ENCODE assay signal across 34 cellular contexts in the genomic region with DNA sequence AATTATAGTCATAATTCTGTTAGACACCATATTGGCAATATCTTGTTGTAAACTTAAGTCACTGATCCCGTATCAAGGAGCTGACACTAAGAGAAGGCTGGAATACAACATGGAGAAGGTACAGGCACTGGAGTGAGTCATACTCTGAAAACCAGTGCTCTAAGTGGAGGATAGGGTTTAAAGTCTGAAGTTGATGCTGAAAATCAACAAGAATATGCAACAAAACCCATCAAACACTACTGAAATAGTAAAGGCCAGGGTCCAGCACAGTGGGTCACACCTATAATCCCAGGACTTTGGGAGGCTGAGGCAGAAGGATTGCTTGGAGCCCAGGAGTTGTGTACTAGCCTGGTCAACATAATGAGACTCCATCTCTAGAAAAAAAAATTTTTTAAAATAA.
"Had no signal": no experiment of that assay in that cellular context is flagged by ENCODE, and none has a peak within 500 bp of the region (broad histone marks: within the 10 kb centered on the region; RNA-seq: fewer than 3 reads in every experiment).

No MANE protein-coding gene starts in this region.

- H3K9me3 ChIP-seq: adrenal gland, ascending aorta, breast epithelium, esophagus muscularis mucosa, gastrocnemius medialis had no signal

- DNase-seq: activated CD4-positive, alpha-beta memory T cell treated with anti-CD3 and anti-CD28 coated beads for 36 hours; activated CD4-positive, alpha-beta T cell treated with anti-CD3 and anti-CD28 coated beads for 36 hours; activated CD4-positive, alpha-beta T cell treated with anti-CD3 and anti-CD28 coated beads, Interleukin-2, amount 10 ng/mL, durations not matched to agents 24 days and 14 days; activated CD4-positive, CD25-positive, alpha-beta regulatory T cell; activated CD4-positive, CD25-positive, alpha-beta regulatory T cell treated with anti-CD3 and anti-CD28 coated beads, Interleukin-2, amount 50 U/mL, for 72 hours; activated CD8-positive, alpha-beta memory T cell treated with anti-CD3 and anti-CD28 coated beads, Interleukin-2, amount 10 ng/mL, durations not matched to agents 7 days and 5 days; activated CD8-positive, alpha-beta memory T cell treated with anti-CD3 and anti-CD28 coated beads, Interleukin-2, amount 50 U/mL, for 4 hours; activated CD8-positive, alpha-beta T cell treated with anti-CD3 and anti-CD28 coated beads, Interleukin-2, amount 10 ng/mL, durations not matched to agents 7 days and 5 days; activated effector memory CD4-positive, alpha-beta T cell treated with anti-CD3 and anti-CD28 coated beads, Interleukin-2, amount 50 U/mL, for 16 hours; activated naive CD4-positive, alpha-beta T cell treated with anti-CD3 and anti-CD28 coated beads for 36 hours; activated naive CD8-positive, alpha-beta T cell treated with anti-CD3 and anti-CD28 coated beads for 36 hours; activated naive CD8-positive, alpha-beta T cell treated with anti-CD3 and anti-CD28 coated beads, Interleukin-2, amount 50 U/mL, for 24 hours; activated T-cell treated with anti-CD3 and anti-CD28 coated beads, Interleukin-2, amount 50 U/mL, for 1 hour; activated T-cell treated with anti-CD3 and anti-CD28 coated beads, Interleukin-2, amount 50 U/mL, for 48 hours; adrenal gland; dorsolateral prefrontal cortex; effector memory CD4-positive, alpha-beta T cell; endodermal cell; erythroblast; foreskin keratinocyte; gastrocnemius medialis; T-helper 1 cell; T-helper 17 cell had no signal

- H3K27ac Mint-ChIP-seq: activated CD4-positive, alpha-beta memory T cell treated with anti-CD3 and anti-CD28 coated beads for 36 hours; activated CD4-positive, alpha-beta T cell treated with anti-CD3 and anti-CD28 coated beads for 36 hours; activated CD4-positive, alpha-beta T cell treated with anti-CD3 and anti-CD28 coated beads, Interleukin-2, amount 10 ng/mL, durations not matched to agents 24 days and 14 days; activated CD8-positive, alpha-beta memory T cell treated with anti-CD3 and anti-CD28 coated beads, Interleukin-2, amount 10 ng/mL, durations not matched to agents 7 days and 5 days; activated CD8-positive, alpha-beta T cell treated with anti-CD3 and anti-CD28 coated beads, Interleukin-2, amount 10 ng/mL, durations not matched to agents 7 days and 5 days; activated naive CD4-positive, alpha-beta T cell treated with anti-CD3 and anti-CD28 coated beads for 36 hours; activated naive CD4-positive, alpha-beta T cell treated with anti-CD3 and anti-CD28 coated beads, Interleukin-2, amount 50 U/mL, for 24 hours; activated naive CD8-positive, alpha-beta T cell treated with anti-CD3 and anti-CD28 coated beads for 36 hours; activated naive CD8-positive, alpha-beta T cell treated with anti-CD3 and anti-CD28 coated beads, Interleukin-2, amount 50 U/mL, for 24 hours; activated T-helper 1 cell treated with anti-CD3 and anti-CD28 coated beads, Interleukin-12 subunit alpha, Interleukin-12 subunit beta, Interleukin-2, Interleukin-4 antibody, amounts not matched to agents 30 ng/mL and 10 ng/mL and 1 ng/mL, durations not matched to agents 14 hours and 24 hours and 36 hours; activated T-helper 2 cell treated with anti-CD3 and anti-CD28 coated beads, Interferon-gamma antibody, Interleukin-2, Interleukin-4, amounts not matched to agents 10 μg/mL and 5 μg/mL and 100 μg/mL, durations not matched to agents 14 hours and 24 hours and 36 hours; brain; dendritic cell treated with granulocyte-macrophage colony-stimulating factor and Interleukin-4, amounts not matched to agents 40 ng/mL and 50 ng/mL, for 4 days; endodermal cell; T-helper 17 cell had no signal

- H3K9me3 Mint-ChIP-seq: activated CD4-positive, alpha-beta memory T cell treated with anti-CD3 and anti-CD28 coated beads for 36 hours; activated CD4-positive, alpha-beta T cell treated with anti-CD3 and anti-CD28 coated beads, Interleukin-2, amount 10 ng/mL, durations not matched to agents 24 days and 14 days; activated naive CD4-positive, alpha-beta T cell treated with anti-CD3 and anti-CD28 coated beads for 36 hours; activated naive CD4-positive, alpha-beta T cell treated with anti-CD3 and anti-CD28 coated beads, Interleukin-2, amount 50 U/mL, for 24 hours; activated naive CD8-positive, alpha-beta T cell treated with anti-CD3 and anti-CD28 coated beads for 36 hours; activated naive CD8-positive, alpha-beta T cell treated with anti-CD3 and anti-CD28 coated beads, Interleukin-2, amount 50 U/mL, for 24 hours; activated T-helper 1 cell treated with anti-CD3 and anti-CD28 coated beads, Interleukin-12 subunit alpha, Interleukin-12 subunit beta, Interleukin-2, Interleukin-4 antibody, amounts not matched to agents 30 ng/mL and 10 ng/mL and 1 ng/mL, durations not matched to agents 14 hours and 24 hours and 36 hours; activated T-helper 2 cell treated with anti-CD3 and anti-CD28 coated beads, Interferon-gamma antibody, Interleukin-2, Interleukin-4, amounts not matched to agents 10 μg/mL and 5 μg/mL and 100 μg/mL, durations not matched to agents 14 hours and 24 hours and 36 hours; central memory CD8-positive, alpha-beta T cell; dendritic cell treated with granulocyte-macrophage colony-stimulating factor and Interleukin-4, amounts not matched to agents 40 ng/mL and 50 ng/mL, for 4 days; endodermal cell had no signal

- H3K4me3 Mint-ChIP-seq: activated CD4-positive, alpha-beta memory T cell treated with anti-CD3 and anti-CD28 coated beads for 36 hours; activated CD4-positive, alpha-beta T cell treated with anti-CD3 and anti-CD28 coated beads for 36 hours; activated CD4-positive, alpha-beta T cell treated with anti-CD3 and anti-CD28 coated beads, Interleukin-2, amount 10 ng/mL, durations not matched to agents 24 days and 14 days; activated CD8-positive, alpha-beta memory T cell treated with anti-CD3 and anti-CD28 coated beads, Interleukin-2, amount 10 ng/mL, durations not matched to agents 7 days and 5 days; activated CD8-positive, alpha-beta T cell treated with anti-CD3 and anti-CD28 coated beads, Interleukin-2, amount 10 ng/mL, durations not matched to agents 7 days and 5 days; activated naive CD4-positive, alpha-beta T cell treated with anti-CD3 and anti-CD28 coated beads for 36 hours; activated naive CD4-positive, alpha-beta T cell treated with anti-CD3 and anti-CD28 coated beads, Interleukin-2, amount 50 U/mL, for 24 hours; activated naive CD8-positive, alpha-beta T cell treated with anti-CD3 and anti-CD28 coated beads for 36 hours; activated naive CD8-positive, alpha-beta T cell treated with anti-CD3 and anti-CD28 coated beads, Interleukin-2, amount 50 U/mL, for 24 hours; activated T-helper 1 cell treated with anti-CD3 and anti-CD28 coated beads, Interleukin-12 subunit alpha, Interleukin-12 subunit beta, Interleukin-2, Interleukin-4 antibody, amounts not matched to agents 30 ng/mL and 10 ng/mL and 1 ng/mL, durations not matched to agents 14 hours and 24 hours and 36 hours; brain; central memory CD8-positive, alpha-beta T cell; dendritic cell treated with granulocyte-macrophage colony-stimulating factor and Interleukin-4, amounts not matched to agents 40 ng/mL and 50 ng/mL, for 4 days; endodermal cell; T-helper 17 cell had no signal

- ATAC-seq: activated CD4-positive, alpha-beta T cell treated with anti-CD3 and anti-CD28 coated beads for 36 hours; activated CD8-positive, alpha-beta memory T cell treated with anti-CD3 and anti-CD28 coated beads, Interleukin-2, amount 10 ng/mL, durations not matched to agents 7 days and 5 days; activated CD8-positive, alpha-beta T cell treated with anti-CD3 and anti-CD28 coated beads, Interleukin-2, amount 10 ng/mL, durations not matched to agents 7 days and 5 days; activated naive CD8-positive, alpha-beta T cell treated with anti-CD3 and anti-CD28 coated beads, Interleukin-2, amount 50 U/mL, for 24 hours; foreskin keratinocyte; gastrocnemius medialis; T-helper 17 cell had no signal

- H3K4me3 ChIP-seq: adrenal gland, ascending aorta, breast epithelium, cardiac muscle cell, coronary artery, dorsolateral prefrontal cortex, esophagus muscularis mucosa, gastrocnemius medialis had no signal

- H3K36me3 Mint-ChIP-seq: activated naive CD8-positive, alpha-beta T cell treated with anti-CD3 and anti-CD28 coated beads for 36 hours had no signal

- H3K27ac ChIP-seq: adrenal gland, ascending aorta, breast epithelium, cardiac muscle cell, coronary artery, dorsolateral prefrontal cortex, esophagus muscularis mucosa, foreskin keratinocyte, gastrocnemius medialis had no signal

- H3K36me3 ChIP-seq: adrenal gland, ascending aorta, breast epithelium, cardiac muscle cell, esophagus muscularis mucosa, gastrocnemius medialis had no signal

- H3K4me1 Mint-ChIP-seq: activated CD4-positive, alpha-beta T cell treated with anti-CD3 and anti-CD28 coated beads for 36 hours; activated CD4-positive, alpha-beta T cell treated with anti-CD3 and anti-CD28 coated beads, Interleukin-2, amount 10 ng/mL, durations not matched to agents 24 days and 14 days; activated CD8-positive, alpha-beta memory T cell treated with anti-CD3 and anti-CD28 coated beads, Interleukin-2, amount 10 ng/mL, durations not matched to agents 7 days and 5 days; activated naive CD4-positive, alpha-beta T cell treated with anti-CD3 and anti-CD28 coated beads, Interleukin-2, amount 50 U/mL, for 24 hours; activated naive CD8-positive, alpha-beta T cell treated with anti-CD3 and anti-CD28 coated beads for 36 hours; activated naive CD8-positive, alpha-beta T cell treated with anti-CD3 and anti-CD28 coated beads, Interleukin-2, amount 50 U/mL, for 24 hours; brain; central memory CD8-positive, alpha-beta T cell; T-helper 17 cell had no signal

- H3K4me1 ChIP-seq: adrenal gland, ascending aorta, breast epithelium, esophagus muscularis mucosa, foreskin keratinocyte, gastrocnemius medialis had no signal

- H3K27me3 Mint-ChIP-seq: activated CD4-positive, alpha-beta memory T cell treated with anti-CD3 and anti-CD28 coated beads for 36 hours; activated CD4-positive, alpha-beta T cell treated with anti-CD3 and anti-CD28 coated beads for 36 hours; activated CD4-positive, alpha-beta T cell treated with anti-CD3 and anti-CD28 coated beads, Interleukin-2, amount 10 ng/mL, durations not matched to agents 24 days and 14 days; activated CD8-positive, alpha-beta memory T cell treated with anti-CD3 and anti-CD28 coated beads, Interleukin-2, amount 10 ng/mL, durations not matched to agents 7 days and 5 days; activated naive CD4-positive, alpha-beta T cell treated with anti-CD3 and anti-CD28 coated beads, Interleukin-2, amount 50 U/mL, for 24 hours; activated naive CD8-positive, alpha-beta T cell treated with anti-CD3 and anti-CD28 coated beads for 36 hours; activated naive CD8-positive, alpha-beta T cell treated with anti-CD3 and anti-CD28 coated beads, Interleukin-2, amount 50 U/mL, for 24 hours; brain; central memory CD8-positive, alpha-beta T cell; dendritic cell treated with granulocyte-macrophage colony-stimulating factor and Interleukin-4, amounts not matched to agents 40 ng/mL and 50 ng/mL, for 4 days; T-helper 17 cell had no signal

- H3K27me3 ChIP-seq: adrenal gland, ascending aorta, breast epithelium, cardiac muscle cell, dorsolateral prefrontal cortex, esophagus muscularis mucosa, foreskin keratinocyte, gastrocnemius medialis had no signal
